Comparison of ENCODE assay signal across 19 cellular contexts in genomic region chr16:32632096-32632495, GRCh38. TPM values are rescaled to one million over a fixed set of nuclear protein-coding genes. Genes with fewer than 3 reads are reported as not detected.
"Had no signal": no experiment of that assay in that cellular context is flagged by ENCODE, and none has a peak within 500 bp of the region (broad histone marks: within the 10 kb centered on the region; RNA-seq: fewer than 3 reads in every experiment).

No MANE protein-coding gene starts in this region.

RNA-seq across cellular contexts. Expression of gene TP53TG3, which starts 43.9 kb away (rescaled TPM):
- total RNA-seq: hepatocyte, kidney epithelial cell, left colon, left lobe of liver, left lung, left ventricle myocardium inferior, liver, lower leg skin, lower lobe of right lung, lung, lung microvascular endothelial cell, mammary epithelial cell, mesenteric fat pad, mesothelial cell of epicardium, mononuclear cell, mucosa of descending colon, mucosa of gallbladder had no signal
- polyA plus RNA-seq: hepatocyte, immature natural killer cell, keratinocyte, liver, lung, mammary epithelial cell had no signal
